ENCODE assay signal across 16 cellular contexts in genomic region chr5:148720257-148720656, GRCh38.
A peak's percentile ranks its signal among the peaks of the same experiment; 100 is the strongest.
DNase-seq lines count a peak whose midpoint lies in the region; TF ChIP-seq lines count a peak whose summit lies in the region.
"Had no signal": no experiment of that assay in that cellular context is flagged by ENCODE, and none has a peak within 500 bp of the region (broad histone marks: within the 10 kb centered on the region; RNA-seq: fewer than 3 reads in every experiment).

No MANE protein-coding gene starts in this region.

- no peak overlapping the region for H2AFZ ChIP-seq in SK-N-SH (ENCODE audit: low read depth)
- H2AFZ ChIP-seq in smooth muscle cell (ENCODE audit: low read depth) = no peak overlapping the region

- H3K27me3 ChIP-seq in HUES48 (ENCODE audit: control insufficient read depth, insufficient read depth, low read length) = no peaks in the 10 kb centered on the region; the same call in 1 of the 2 replicates
- H3K27me3 ChIP-seq in SK-N-SH (ENCODE audit: insufficient read depth) = no peaks in the 10 kb centered on the region; the same call in 1 of the 2 replicates
- H3K27me3 ChIP-seq in mesendoderm (ENCODE audit: insufficient read depth, low read length, poor library complexity) = no peaks in the 10 kb centered on the region
- no peaks in the 10 kb centered on the region for H3K27me3 ChIP-seq in smooth muscle cell (ENCODE audit: low read depth)

- CTCF ChIA-PET in SK-N-SH (lab: Yijun Ruan, JAX) = interaction anchor here (0.7 to 6.7 kb wide), 6 partner anchors 12 to 425 kb away, joined by 3 to 110 read pairs (median 3); no protein-coding TSS in a partner anchor

- H4K8ac ChIP-seq in mesendoderm (ENCODE audit: low read depth, low read length) = no peak overlapping the region

- TF ChIP-seq CTCF in SK-N-SH (IDR thresholded peaks at IDR 0.05) (no peak), smooth muscle cell (IDR thresholded peaks at IDR 0.05; ENCODE audit: borderline replicate concordance, insufficient read depth, poor library complexity, severe bottlenecking) (no peak)

- no peak overlapping the region for H4K5ac ChIP-seq in mesendoderm (ENCODE audit: low read length)

- POLR2A ChIA-PET in SK-N-SH (lab: Yijun Ruan, JAX) = no interaction called here

- no peak overlapping the region for H3K18ac ChIP-seq in mesendoderm (ENCODE audit: low read length)

- H3K4me2 ChIP-seq in SK-N-SH (no peak overlapping the region), mesendoderm (ENCODE audit: low read length) (no peak overlapping the region), smooth muscle cell (peak overlapping the region; percentile 40)

- H4K20me1 ChIP-seq in SK-N-SH (ENCODE audit: insufficient read depth) (no peaks in the 10 kb centered on the region), smooth muscle cell (ENCODE audit: low read depth) (no peaks in the 10 kb centered on the region)

- no peaks in the 10 kb centered on the region for H3K9me2 ChIP-seq in SK-N-SH

- no peak overlapping the region for H2BK120ac ChIP-seq in mesendoderm (ENCODE audit: low read depth, low read length)

- DNase-seq in SK-N-SH (peak; percentile 8), mesendoderm (peak; percentile 47), smooth muscle cell (lab: John Stamatoyannopoulos, UW; ENCODE audit: unreplicated experiment) (no peak), amygdala (lab: John Stamatoyannopoulos, UW) (no peak), NCI-H128 (lab: John Stamatoyannopoulos, UW; ENCODE audit: unreplicated experiment) (no peak)
- DNase-seq: C1 segment of cervical spinal cord; Calu3; CD4-positive, alpha-beta memory T cell; COR-L47; DMS53; DMS79 treated with DMSO at 0.1 percent for 48 hours; GF-D8; GOT3; HFFc6 had no signal

- H3K23ac ChIP-seq in mesendoderm (ENCODE audit: low read length) = no peak overlapping the region

- H3K4me3 ChIP-seq in HUES48 (ENCODE audit: low read depth, low read length) = no peak overlapping the region
- no peak overlapping the region for H3K4me3 ChIP-seq in SK-N-SH (ENCODE audit: low read depth in 2 of 2, low read length in 1 of 2)
- no peak overlapping the region for H3K4me3 ChIP-seq in mesendoderm (ENCODE audit: low read length)
- no peak overlapping the region for H3K4me3 ChIP-seq in smooth muscle cell
- H3K4me3 ChIP-seq: HAP-1 had no signal

- no peaks in the 10 kb centered on the region for H3K79me1 ChIP-seq in mesendoderm (ENCODE audit: low read length)

- H3K4ac ChIP-seq in mesendoderm (ENCODE audit: low read depth, low read length) = no peak overlapping the region

- H3K9me3 ChIP-seq in HUES48 (ENCODE audit: control insufficient read depth, insufficient read depth, low read length) = no peaks in the 10 kb centered on the region
- no peaks in the 10 kb centered on the region for H3K9me3 ChIP-seq in SK-N-SH
- H3K9me3 ChIP-seq in smooth muscle cell (replicated peaks; ENCODE audit: low read depth) = no peaks in the 10 kb centered on the region
- H3K9me3 ChIP-seq: HAP-1 had no signal

- H3K79me2 ChIP-seq in SK-N-SH (ENCODE audit: insufficient read depth) (no peaks in the 10 kb centered on the region), mesendoderm (ENCODE audit: control insufficient read depth, insufficient read depth, low read length) (no peaks in the 10 kb centered on the region), smooth muscle cell (ENCODE audit: low read depth) (no peaks in the 10 kb centered on the region)

- peak in 1 of 2 experiments; percentile 73; a peak in 2 of 4 replicates for TF ChIP-seq EP300 in SK-N-SH (IDR thresholded peaks at IDR 0.05; ENCODE audit: borderline replicate concordance in 1 of 2, low read depth in 1 of 2, low read length in 1 of 2)

- no peaks in the 10 kb centered on the region for H3F3A ChIP-seq in SK-N-SH (replicated peaks; ENCODE audit: insufficient read depth)
- H3F3A ChIP-seq in smooth muscle cell (ENCODE audit: low read depth) = no peaks in the 10 kb centered on the region

- no peak overlapping the region for H2BK5ac ChIP-seq in mesendoderm (ENCODE audit: low read length)

- H3K27ac ChIP-seq in HUES48 (ENCODE audit: low read depth, low read length) = peak overlapping the region; percentile 21
- no peak overlapping the region for H3K27ac ChIP-seq in SK-N-SH (ENCODE audit: low read depth in 2 of 2, low read length in 1 of 2)
- H3K27ac ChIP-seq in mesendoderm (ENCODE audit: low read depth, low read length) = no peak overlapping the region
- H3K27ac ChIP-seq in smooth muscle cell (ENCODE audit: low read depth) = no peak overlapping the region

- no peak overlapping the region for H2AK5ac ChIP-seq in mesendoderm (ENCODE audit: low read length)

- TF ChIP-seq RAD21 in SK-N-SH (IDR thresholded peaks at IDR 0.05; ENCODE audit: low read length) = no peak

- H3K36me3 ChIP-seq in HUES48 (ENCODE audit: control insufficient read depth, insufficient read depth, low read length) (no peaks in the 10 kb centered on the region), SK-N-SH (replicated peaks in 1 of 2; ENCODE audit: control insufficient read depth in 1 of 2, insufficient read depth in 2 of 2, low read length in 1 of 2) (no peaks in the 10 kb centered on the region), mesendoderm (ENCODE audit: control insufficient read depth, insufficient read depth, low read length) (no peaks in the 10 kb centered on the region), smooth muscle cell (ENCODE audit: low read depth) (no peaks in the 10 kb centered on the region)
- H3K36me3 ChIP-seq: HAP-1 had no signal

- H3K9ac ChIP-seq in HUES48 (ENCODE audit: low read depth, low read length) (no peak overlapping the region), SK-N-SH (no peak overlapping the region), mesendoderm (ENCODE audit: low read length) (no peak overlapping the region), smooth muscle cell (ENCODE audit: low read depth) (no peak overlapping the region)

- H3K56ac ChIP-seq in mesendoderm (ENCODE audit: low read length) = no peak overlapping the region

- H3K4me1 ChIP-seq in HUES48 (ENCODE audit: control insufficient read depth, insufficient read depth, low read length) = peaks cover 14% of the 10 kb centered on the region
- peaks cover 0 to 2% of the 10 kb centered on the region in 2 experiments; a peak in 1 of 4 replicates for H3K4me1 ChIP-seq in SK-N-SH (ENCODE audit: control insufficient read depth in 1 of 2, insufficient read depth in 2 of 2, low read depth in 1 of 2, low read length in 1 of 2)
- peaks cover 3% of the 10 kb centered on the region for H3K4me1 ChIP-seq in mesendoderm (ENCODE audit: control insufficient read depth, low read depth, low read length)
- H3K4me1 ChIP-seq in smooth muscle cell (ENCODE audit: low read depth) = peaks cover 8% of the 10 kb centered on the region
- H3K4me1 ChIP-seq: HAP-1 had no signal

- no peak overlapping the region for H2BK15ac ChIP-seq in mesendoderm (replicated peaks; ENCODE audit: low read depth)

TF ChIP-seq in SK-N-SH, 30 proteins besides CTCF, POLR2A, EP300 and RAD21:
- peak; percentile 95 for TF ChIP-seq RCOR1 (IDR thresholded peaks at IDR 0.05; ENCODE audit: low read length)
- TF ChIP-seq, protein P1, sequence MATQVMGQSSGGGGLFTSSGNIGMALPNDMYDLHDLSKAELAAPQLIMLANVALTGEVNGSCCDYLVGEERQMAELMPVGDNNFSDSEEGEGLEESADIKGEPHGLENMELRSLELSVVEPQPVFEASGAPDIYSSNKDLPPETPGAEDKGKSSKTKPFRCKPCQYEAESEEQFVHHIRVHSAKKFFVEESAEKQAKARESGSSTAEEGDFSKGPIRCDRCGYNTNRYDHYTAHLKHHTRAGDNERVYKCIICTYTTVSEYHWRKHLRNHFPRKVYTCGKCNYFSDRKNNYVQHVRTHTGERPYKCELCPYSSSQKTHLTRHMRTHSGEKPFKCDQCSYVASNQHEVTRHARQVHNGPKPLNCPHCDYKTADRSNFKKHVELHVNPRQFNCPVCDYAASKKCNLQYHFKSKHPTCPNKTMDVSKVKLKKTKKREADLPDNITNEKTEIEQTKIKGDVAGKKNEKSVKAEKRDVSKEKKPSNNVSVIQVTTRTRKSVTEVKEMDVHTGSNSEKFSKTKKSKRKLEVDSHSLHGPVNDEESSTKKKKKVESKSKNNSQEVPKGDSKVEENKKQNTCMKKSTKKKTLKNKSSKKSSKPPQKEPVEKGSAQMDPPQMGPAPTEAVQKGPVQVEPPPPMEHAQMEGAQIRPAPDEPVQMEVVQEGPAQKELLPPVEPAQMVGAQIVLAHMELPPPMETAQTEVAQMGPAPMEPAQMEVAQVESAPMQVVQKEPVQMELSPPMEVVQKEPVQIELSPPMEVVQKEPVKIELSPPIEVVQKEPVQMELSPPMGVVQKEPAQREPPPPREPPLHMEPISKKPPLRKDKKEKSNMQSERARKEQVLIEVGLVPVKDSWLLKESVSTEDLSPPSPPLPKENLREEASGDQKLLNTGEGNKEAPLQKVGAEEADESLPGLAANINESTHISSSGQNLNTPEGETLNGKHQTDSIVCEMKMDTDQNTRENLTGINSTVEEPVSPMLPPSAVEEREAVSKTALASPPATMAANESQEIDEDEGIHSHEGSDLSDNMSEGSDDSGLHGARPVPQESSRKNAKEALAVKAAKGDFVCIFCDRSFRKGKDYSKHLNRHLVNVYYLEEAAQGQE (IDR thresholded peaks at IDR 0.05; ENCODE audit: low read depth, low read length) = no peak
- peak; percentile 88 for TF ChIP-seq GATA2 (CRISPR knock-in tag; IDR thresholded peaks at IDR 0.05)

Comparison
In these comparisons a context has a peak if more than half of its experiments do, and no peak if none do; other contexts are left out.
1. DNase-seq: peak in SK-N-SH (single experiment) and mesendoderm (single experiment); none in smooth muscle cell (single experiment), amygdala (0 of 56) and NCI-H128 (single experiment).